8 cellular contexts compared by ENCODE assay signal in the genomic region with DNA sequence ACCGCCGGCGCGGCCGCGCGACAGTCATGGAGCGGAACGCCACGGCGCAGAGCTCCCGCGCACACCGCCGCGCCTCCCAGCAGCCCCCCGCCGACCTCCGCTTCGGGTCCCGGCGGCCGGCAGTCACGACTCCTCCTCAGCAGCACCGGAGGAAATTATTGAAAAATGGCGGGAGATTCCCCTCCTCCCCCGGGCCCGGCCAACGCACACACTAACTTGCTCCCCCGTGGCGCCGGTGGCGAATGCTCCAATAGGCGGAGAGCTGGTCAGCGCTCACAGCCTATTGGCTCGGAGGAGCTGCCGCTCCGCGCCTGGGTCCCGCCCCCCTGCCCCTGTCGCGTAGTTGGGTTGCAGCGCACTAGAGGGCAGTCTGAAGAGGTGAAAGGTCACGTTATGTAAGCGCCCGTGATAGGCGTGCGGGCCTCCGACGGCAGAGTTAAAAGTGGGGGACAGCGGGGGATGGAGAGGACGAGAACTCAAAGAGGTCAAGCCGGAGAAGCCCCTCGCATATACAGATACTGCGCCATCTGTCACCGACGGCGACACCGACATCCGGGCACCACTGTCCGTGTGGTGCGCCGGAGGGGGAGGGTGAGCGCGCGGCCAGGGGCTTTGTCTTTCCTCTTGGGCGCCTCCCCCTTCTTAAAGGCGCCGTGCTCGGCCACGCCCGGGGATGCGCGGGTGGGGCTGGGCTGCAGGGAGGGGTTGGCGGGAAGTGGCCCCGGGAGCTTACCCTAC. TPM values are rescaled to one million over a fixed set of nuclear protein-coding genes. Genes with fewer than 3 reads are reported as not detected.
A peak's percentile ranks its signal among the peaks of the same experiment; 100 is the strongest.
DNase-seq lines count a peak whose midpoint lies in the region; ATAC-seq and TF ChIP-seq lines count a peak whose summit lies in the region.

BAZ1B (minus strand) TSS at position 213 of the 738 bp plus-strand sequence. CDS start 360 bp downstream, outside the sequence.

- peaks cover 35% of the 10 kb centered on the region for H3K4me1 Mint-ChIP-seq in activated T-helper 17 cell treated with anti-CD3 and anti-CD28 coated beads, Interleukin-2, amount 50 U/mL, for 72 hours
- H3K4me1 Mint-ChIP-seq in naive thymus-derived CD4-positive, alpha-beta T cell: peaks cover 56 to 78% (median 70%) of the 10 kb centered on the region in 7 donors
- H3K4me1 Mint-ChIP-seq in stimulated activated naive B cell treated with anti-CD40 and anti-IgM and Interleukin-4, amounts not matched to agents 10 μg/mL and 1 μg/mL and 100 μg/mL, for 72 hours: peaks cover 38 to 63% of the 10 kb centered on the region in 2 donors

- CTCF ChIA-PET in RWPE1 (lab: Yijun Ruan, JAX): interaction anchor here (0.6 kb wide), 1 partner anchor 12 kb away, joined by 4 read pairs; no protein-coding TSS in a partner anchor
- CTCF ChIA-PET in naive thymus-derived CD4-positive, alpha-beta T cell (lab: Charles Lee): no interaction called here

- TF ChIP-seq CTCF in LNCaP clone FGC (IDR thresholded peaks at IDR 0.05; ENCODE audit: control insufficient read depth, extremely low read depth, insufficient read depth): no peak
- TF ChIP-seq CTCF in RWPE1 (conservative IDR thresholded peaks at IDR 0.05; ENCODE audit: low read depth): no peak
- TF ChIP-seq CTCF in fibroblast of lung (conservative IDR thresholded peaks at IDR 0.05 in 1 of 2, IDR thresholded peaks at IDR 0.05 in 1 of 2; ENCODE audit: low read depth in 1 of 2, low read length in 2 of 2): peak in 1 of 2 donors; percentile 8

- H3K27ac Mint-ChIP-seq in activated T-helper 17 cell treated with anti-CD3 and anti-CD28 coated beads, Interleukin-2, amount 50 U/mL, for 72 hours: peak within 1 kb of the TSS; percentile 97
- peak within 1 kb of the TSS; percentile 95 to 100 (median 98) for H3K27ac Mint-ChIP-seq in naive thymus-derived CD4-positive, alpha-beta T cell
- peak within 1 kb of the TSS; percentile 98 for H3K27ac Mint-ChIP-seq in stimulated activated naive B cell treated with anti-CD40 and anti-IgM and Interleukin-4, amounts not matched to agents 10 μg/mL and 1 μg/mL and 100 μg/mL, for 72 hours

- H3K9ac ChIP-seq in fibroblast of lung (ENCODE audit: insufficient read depth, low read length): peak within 1 kb of the TSS; percentile 79

- no peaks in the 10 kb centered on the region for H3K27me3 Mint-ChIP-seq in activated T-helper 17 cell treated with anti-CD3 and anti-CD28 coated beads, Interleukin-2, amount 50 U/mL, for 72 hours
- H3K27me3 Mint-ChIP-seq in naive thymus-derived CD4-positive, alpha-beta T cell: no peaks in the 10 kb centered on the region
- no peaks in the 10 kb centered on the region for H3K27me3 Mint-ChIP-seq in stimulated activated naive B cell treated with anti-CD40 and anti-IgM and Interleukin-4, amounts not matched to agents 10 μg/mL and 1 μg/mL and 100 μg/mL, for 72 hours

- peak within 1 kb of the TSS; percentile 85 for H2AFZ ChIP-seq in fibroblast of lung (ENCODE audit: low read length)

- H3K9me3 ChIP-seq in fibroblast of lung (ENCODE audit: control insufficient read depth, insufficient read depth, low read depth, low read length): no peaks in the 10 kb centered on the region
- no peaks in the 10 kb centered on the region for H3K9me3 ChIP-seq in naive thymus-derived CD4-positive, alpha-beta T cell (ENCODE audit: control insufficient read depth in 2 of 3, low read length in 3 of 3)

- peaks cover 2% of the 10 kb centered on the region for H4K20me1 ChIP-seq in fibroblast of lung (ENCODE audit: control insufficient read depth, extremely low read depth, insufficient read depth, low read length)

- intact Hi-C loops in naive thymus-derived CD4-positive, alpha-beta T cell (cut with micrococcal nuclease): loop anchor here (1.0 to 5.0 kb wide), 10 partner anchors 9 to 693 kb away; partner anchors contain the start of genes ABHD11 (in 2 of the 2), BCL7B (in 2 of the 2), BUD23 (in 2 of the 2) and DNAJC30 (in 2 of the 2)

- H3K36me3 ChIP-seq in fibroblast of lung (ENCODE audit: control insufficient read depth, insufficient read depth, low read length): peaks cover 2% of the 10 kb centered on the region
- H3K36me3 ChIP-seq in naive thymus-derived CD4-positive, alpha-beta T cell (ENCODE audit: control insufficient read depth in 2 of 3, insufficient read depth in 3 of 3, low read length in 3 of 3): peaks cover 0 to 7% (median 0%) of the 10 kb centered on the region in 3 experiments

- peak within 1 kb of the TSS; percentile 82 for H3K4me3 ChIP-seq in LNCaP clone FGC (ENCODE audit: low read depth, low read length)
- H3K4me3 ChIP-seq in fibroblast of lung (replicated peaks in 1 of 4; ENCODE audit: control extremely low read depth in 1 of 4, insufficient read depth in 1 of 4, low read depth in 3 of 4, low read length in 4 of 4): peak within 1 kb of the TSS; percentile 60 to 91 (median 78)
- H3K4me3 ChIP-seq in naive thymus-derived CD4-positive, alpha-beta T cell (ENCODE audit: low read length): peak within 1 kb of the TSS; percentile 75

- H3K4me1 ChIP-seq in fibroblast of lung (ENCODE audit: control insufficient read depth, extremely low read depth, insufficient read depth, low read length): no peaks in the 10 kb centered on the region
- H3K4me1 ChIP-seq in naive thymus-derived CD4-positive, alpha-beta T cell (ENCODE audit: control insufficient read depth in 2 of 2, insufficient read depth in 2 of 2, low read length in 2 of 2): peaks cover 34 to 52% of the 10 kb centered on the region in 2 donors

- H3K79me2 ChIP-seq in fibroblast of lung (ENCODE audit: control insufficient read depth, insufficient read depth, low read length): peaks cover 41% of the 10 kb centered on the region

- no peaks in the 10 kb centered on the region for H3K27me3 ChIP-seq in fibroblast of lung (ENCODE audit: control insufficient read depth, insufficient read depth, low read length)
- no peaks in the 10 kb centered on the region for H3K27me3 ChIP-seq in naive thymus-derived CD4-positive, alpha-beta T cell (ENCODE audit: control insufficient read depth in 2 of 2, insufficient read depth in 2 of 2, low read length in 2 of 2)

- H3K36me3 Mint-ChIP-seq in activated T-helper 17 cell treated with anti-CD3 and anti-CD28 coated beads, Interleukin-2, amount 50 U/mL, for 72 hours (ENCODE audit: low read depth): peaks cover 49% of the 10 kb centered on the region
- peaks cover 4 to 18% (median 11%) of the 10 kb centered on the region in 5 donors for H3K36me3 Mint-ChIP-seq in naive thymus-derived CD4-positive, alpha-beta T cell
- peaks cover 15 to 30% of the 10 kb centered on the region in 2 donors for H3K36me3 Mint-ChIP-seq in stimulated activated naive B cell treated with anti-CD40 and anti-IgM and Interleukin-4, amounts not matched to agents 10 μg/mL and 1 μg/mL and 100 μg/mL, for 72 hours

- ATAC-seq in activated T-helper 17 cell treated with anti-CD3 and anti-CD28 coated beads, Interleukin-2, amount 50 U/mL, for 72 hours (replicated peaks): peak; percentile 94
- peak; percentile 98 for ATAC-seq in naive thymus-derived CD4-positive, alpha-beta T cell
- ATAC-seq in stimulated activated naive B cell treated with anti-CD40 and anti-IgM and Interleukin-4, amounts not matched to agents 10 μg/mL and 1 μg/mL and 100 μg/mL, for 72 hours (replicated peaks): peak; percentile 92 to 94

- peak within 1 kb of the TSS; percentile 95 for H3K4me2 ChIP-seq in fibroblast of lung (ENCODE audit: extremely low read depth, insufficient read depth, low read length)

- DNase-seq in EH (ENCODE audit: low read depth) (peak; percentile 98), GOT3 (lab: John Stamatoyannopoulos, UW) (peak; percentile 89), LNCaP clone FGC (ENCODE audit: low read depth) (peak; percentile 93), RWPE1 (ENCODE audit: low spot score) (peak; percentile 99), fibroblast of lung (ENCODE audit: low read depth in 2 of 2) (peak; percentile 97 to 99)
- DNase-seq in naive thymus-derived CD4-positive, alpha-beta T cell: peak; percentile 86 to 96 (median 91)
- DNase-seq in stimulated activated naive B cell treated with anti-CD40 and anti-IgM and Interleukin-4, amounts not matched to agents 10 μg/mL and 1 μg/mL and 100 μg/mL, for 72 hours: peak; percentile 98

- peak within 1 kb of the TSS; percentile 91 for H3K4me3 Mint-ChIP-seq in activated T-helper 17 cell treated with anti-CD3 and anti-CD28 coated beads, Interleukin-2, amount 50 U/mL, for 72 hours
- H3K4me3 Mint-ChIP-seq in naive thymus-derived CD4-positive, alpha-beta T cell: peak within 1 kb of the TSS; percentile 91 to 99 (median 96)
- peak within 1 kb of the TSS; percentile 84 to 98 for H3K4me3 Mint-ChIP-seq in stimulated activated naive B cell treated with anti-CD40 and anti-IgM and Interleukin-4, amounts not matched to agents 10 μg/mL and 1 μg/mL and 100 μg/mL, for 72 hours

- POLR2A ChIA-PET in RWPE1 (lab: Yijun Ruan, JAX; ENCODE audit: low non-redundant PET): no interaction called here
- POLR2A ChIA-PET in naive thymus-derived CD4-positive, alpha-beta T cell (lab: Charles Lee): interaction anchor here (0.5 to 4.2 kb wide), 15 partner anchors 12 to 692 kb away, joined by 3 to 46 read pairs (median 3); partner anchors contain the start of genes ABHD11, BCL7B and TBL2

- no peaks in the 10 kb centered on the region for H3K9me3 Mint-ChIP-seq in activated T-helper 17 cell treated with anti-CD3 and anti-CD28 coated beads, Interleukin-2, amount 50 U/mL, for 72 hours
- peaks cover 0 to 2% (median 0%) of the 10 kb centered on the region in 11 donors for H3K9me3 Mint-ChIP-seq in naive thymus-derived CD4-positive, alpha-beta T cell
- H3K9me3 Mint-ChIP-seq in stimulated activated naive B cell treated with anti-CD40 and anti-IgM and Interleukin-4, amounts not matched to agents 10 μg/mL and 1 μg/mL and 100 μg/mL, for 72 hours: no peaks in the 10 kb centered on the region

- H3K27ac ChIP-seq in RWPE1 (peak within 1 kb of the TSS; percentile 93), fibroblast of lung (ENCODE audit: insufficient read depth, low read length) (peak within 1 kb of the TSS; percentile 74)
- H3K27ac ChIP-seq in naive thymus-derived CD4-positive, alpha-beta T cell (ENCODE audit: low read depth, low read length): peak within 1 kb of the TSS; percentile 85

RNA-seq across cellular contexts. Expression of gene BAZ1B, which starts in this region (rescaled TPM):
- total RNA-seq in activated T-helper 17 cell treated with anti-CD3 and anti-CD28 coated beads, Interleukin-2, amount 50 U/mL, for 72 hours: 100 to 1,000 TPM in 1 of 2 donors, 10 to 100 TPM in 1; 59.7 to 102 TPM
- total RNA-seq in fibroblast of lung: 60.1 and 68.9 TPM in 2 replicates
- polyA plus RNA-seq in fibroblast of lung: 30.5 and 41.5 TPM in 2 replicates
- polyA plus RNA-seq in fibroblast of lung (2012): 37.7 and 48.6 TPM in 2 replicates
- polyA minus RNA-seq in fibroblast of lung (ENCODE audit: low replicate concordance): 20.0 and 40.1 TPM in 2 replicates
- total RNA-seq in naive thymus-derived CD4-positive, alpha-beta T cell: 10 to 100 TPM; 44.7 to 90.3 (median 66.7) TPM
- polyA plus RNA-seq in naive thymus-derived CD4-positive, alpha-beta T cell: 10 to 100 TPM; 14.7 to 32.5 TPM

Comparison
In these comparisons a context has a peak if more than half of its experiments do, and no peak if none do; other contexts are left out.
1. Peak in every context shown above with its lines: DNase-seq, ATAC-seq, H3K4me3 ChIP-seq and H3K27ac ChIP-seq.